In genomic region chr4:26130173-26130572, GRCh38 we compare ENCODE assay signal across 11 cellular contexts.
DNase-seq lines count a peak whose midpoint lies in the region; ATAC-seq and TF ChIP-seq lines count a peak whose summit lies in the region.
"Had no signal": no experiment of that assay in that cellular context is flagged by ENCODE, and none has a peak within 500 bp of the region (broad histone marks: within the 10 kb centered on the region; RNA-seq: fewer than 3 reads in every experiment).

No MANE protein-coding gene starts in this region.

- no TSS peak for BruUV-seq in Caco-2 (replicated peaks; lab: Mats Ljungman, UMichigan)

- peak overlapping the region; percentile 38 for H3K4me3 ChIP-seq in OCI-LY3 (ENCODE audit: low read length)
- no peak overlapping the region for H3K4me3 ChIP-seq in Caco-2 (ENCODE audit: low read depth, low read length)

- no peaks in the 10 kb centered on the region for H3K79me2 ChIP-seq in OCI-LY3 (ENCODE audit: low read length)

- H3K27ac Mint-ChIP-seq in Caco-2 (ENCODE audit: unreplicated experiment): no peak overlapping the region

- peak overlapping the region; percentile 75 for H3K4me2 ChIP-seq in OCI-LY3 (ENCODE audit: low read length)

- H3K9ac ChIP-seq in OCI-LY3 (ENCODE audit: low read length): peak overlapping the region; percentile 79

- ATAC-seq in GM18499 (IDR thresholded peaks at IDR 0.05; ENCODE audit: insufficient read depth, unreplicated experiment): peak; percentile 79
- peak; percentile 49 for ATAC-seq in GM19324 (IDR thresholded peaks at IDR 0.05; ENCODE audit: low FRiP score, unreplicated experiment)
- peak; percentile 74 for ATAC-seq in HG02840 (IDR thresholded peaks at IDR 0.05; ENCODE audit: low FRiP score, unreplicated experiment)

- CTCF ChIA-PET in Caco-2 (lab: Charles Lee): no interaction called here

- H3K9me3 Mint-ChIP-seq in Caco-2 (ENCODE audit: unreplicated experiment): no peaks in the 10 kb centered on the region

- H3K36me3 ChIP-seq in OCI-LY3 (replicated peaks; ENCODE audit: low read depth, low read length) (peaks cover 13% of the 10 kb centered on the region), Caco-2 (ENCODE audit: control insufficient read depth, insufficient read depth, low read length) (no peaks in the 10 kb centered on the region)

- intact Hi-C loops in Caco-2 (cut with micrococcal nuclease; ENCODE audit: unreplicated experiment): no loop called here

- DNase-seq in Caco-2 (no peak), DMS53 treated with DMSO at 0.1 percent for 48 hours (lab: John Stamatoyannopoulos, UW; ENCODE audit: unreplicated experiment) (no peak), NCI-H82 treated with DMSO at 0.1 percent for 48 hours (lab: John Stamatoyannopoulos, UW; ENCODE audit: unreplicated experiment) (no peak), NCI-H524 (lab: John Stamatoyannopoulos, UW) (no peak)
- DNase-seq: DND-41, islet precursor cell, NCI-H2081 had no signal

- 0 out of 2 replicates have a peak overlapping the region, but pooled peaks have one; percentile 3 for H2AFZ ChIP-seq in OCI-LY3 (ENCODE audit: low read depth, low read length)

- TF ChIP-seq CTCF in OCI-LY3 (IDR thresholded peaks at IDR 0.05; ENCODE audit: low read depth, low read length) (no peak), Caco-2 (IDR thresholded peaks at IDR 0.05; ENCODE audit: insufficient read depth in 1 of 2, low read depth in 1 of 2, low read length in 1 of 2, severe bottlenecking in 1 of 2, unreplicated experiment in 1 of 2) (no peak)

- H3K27me3 ChIP-seq in OCI-LY3 (ENCODE audit: low read depth, low read length) (no peaks in the 10 kb centered on the region), Caco-2 (replicated peaks; ENCODE audit: control insufficient read depth, insufficient read depth, low read length) (no peaks in the 10 kb centered on the region)

- no peak overlapping the region for H3K4me3 Mint-ChIP-seq in Caco-2 (ENCODE audit: unreplicated experiment)

- no peaks in the 10 kb centered on the region for H3K4me1 Mint-ChIP-seq in Caco-2 (ENCODE audit: low read depth, unreplicated experiment)

- H4K20me1 ChIP-seq in OCI-LY3 (ENCODE audit: insufficient read depth, low read length): no peaks in the 10 kb centered on the region

- H3K27me3 Mint-ChIP-seq in Caco-2 (ENCODE audit: insufficient read depth, unreplicated experiment): no peaks in the 10 kb centered on the region

- POLR2A ChIA-PET in Caco-2 (lab: Charles Lee): no interaction called here

- H3K27ac ChIP-seq in OCI-LY3 (ENCODE audit: low read length): peak overlapping the region; percentile 95

- no peaks in the 10 kb centered on the region; the same call in 1 of the 2 replicates for H3K9me3 ChIP-seq in OCI-LY3 (ENCODE audit: insufficient read depth, low read length)
- H3K9me3 ChIP-seq in Caco-2: 0 out of 2 replicates have a peak, but pooled peaks cover 2% of the 10 kb centered on the region

- H3K4me1 ChIP-seq in OCI-LY3 (ENCODE audit: low read length) (peaks cover 91% of the 10 kb centered on the region), Caco-2 (no peaks in the 10 kb centered on the region; the same call in 1 of the 2 replicates)

- no peaks in the 10 kb centered on the region for H3K36me3 Mint-ChIP-seq in Caco-2 (ENCODE audit: insufficient read depth, unreplicated experiment)
